8 cellular contexts compared by ENCODE assay signal in the genomic region with DNA sequence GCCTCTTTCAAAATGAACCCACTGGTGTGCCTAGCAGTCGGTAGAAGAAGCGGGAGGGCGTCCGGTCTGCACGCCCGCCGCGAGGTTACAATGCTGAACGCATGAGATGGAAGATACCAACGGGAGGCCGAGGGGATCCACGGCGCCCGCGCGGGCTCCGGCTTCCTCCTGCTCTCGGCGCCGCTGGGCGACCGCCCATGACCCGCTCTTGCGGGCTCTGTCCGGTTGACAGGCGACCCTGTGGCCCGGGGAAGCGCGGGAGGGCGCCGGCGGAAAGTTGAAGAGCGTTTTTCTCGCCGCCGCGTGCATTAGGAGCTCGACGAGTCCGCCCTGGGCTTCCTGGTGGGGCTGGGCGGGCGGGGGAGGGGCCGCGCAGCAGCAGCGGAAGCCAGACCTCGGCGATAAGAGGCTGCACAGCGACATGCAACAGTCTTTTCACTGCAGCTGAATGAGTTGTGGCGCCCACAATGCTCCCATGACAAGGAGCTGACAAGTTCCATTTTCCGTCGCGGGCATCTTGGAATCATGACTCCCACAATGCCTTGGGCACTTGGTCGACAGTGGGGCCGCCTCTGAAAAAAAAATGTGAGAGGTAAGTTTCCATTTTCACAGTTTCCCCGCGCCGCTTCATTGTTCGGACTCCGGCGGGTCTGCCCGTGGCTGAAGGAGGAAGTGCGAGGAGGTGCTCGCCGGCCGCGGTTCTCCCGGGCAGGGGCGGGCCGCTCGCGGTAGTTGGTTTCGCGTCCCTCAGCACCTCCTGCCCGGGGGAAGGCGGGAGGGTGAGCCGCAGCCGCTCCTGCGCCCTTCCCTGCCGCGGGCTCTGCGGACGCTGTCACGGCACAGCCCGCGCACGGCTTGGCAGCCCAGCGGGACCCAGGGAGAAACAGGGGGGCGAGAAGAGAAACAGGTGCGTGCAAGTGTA. TPM values are rescaled to one million over a fixed set of nuclear protein-coding genes. Genes with fewer than 3 reads are reported as not detected.
DNase-seq lines count a peak whose midpoint lies in the region; ATAC-seq and TF ChIP-seq lines count a peak whose summit lies in the region.

A gene with protein sequence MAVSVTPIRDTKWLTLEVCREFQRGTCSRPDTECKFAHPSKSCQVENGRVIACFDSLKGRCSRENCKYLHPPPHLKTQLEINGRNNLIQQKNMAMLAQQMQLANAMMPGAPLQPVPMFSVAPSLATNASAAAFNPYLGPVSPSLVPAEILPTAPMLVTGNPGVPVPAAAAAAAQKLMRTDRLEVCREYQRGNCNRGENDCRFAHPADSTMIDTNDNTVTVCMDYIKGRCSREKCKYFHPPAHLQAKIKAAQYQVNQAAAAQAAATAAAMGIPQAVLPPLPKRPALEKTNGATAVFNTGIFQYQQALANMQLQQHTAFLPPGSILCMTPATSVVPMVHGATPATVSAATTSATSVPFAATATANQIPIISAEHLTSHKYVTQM (plus strand): TSS at position 429 of the 922 bp plus-strand sequence. CDS start 31,265 bp downstream, outside the sequence.

- peaks cover 50% of the 10 kb centered on the region for H3K4me1 ChIP-seq in CD8-positive, alpha-beta T cell (ENCODE audit: insufficient read depth, low read length)
- no peaks in the 10 kb centered on the region for H3K4me1 ChIP-seq in NT2/D1 (ENCODE audit: insufficient read depth, insufficient read length)
- peaks cover 24% of the 10 kb centered on the region for H3K4me1 ChIP-seq in effector memory CD4-positive, alpha-beta T cell (ENCODE audit: control insufficient read depth, insufficient read depth, low read length, poor library complexity, severe bottlenecking)

- peaks cover 61% of the 10 kb centered on the region for H3K4me1 Mint-ChIP-seq in CD8-positive, alpha-beta T cell (ENCODE audit: low read depth)
- H3K4me1 Mint-ChIP-seq in memory B cell, result peaks cover 40% of the 10 kb centered on the region

- peak; percentile 54 for ATAC-seq in CD8-positive, alpha-beta T cell
- ATAC-seq in memory B cell (ENCODE audit: low read depth), result peak; percentile 73

- intact Hi-C loops in CD8-positive, alpha-beta T cell (cut with DNase I, micrococcal nuclease), result loop anchor here (1.0 to 5.0 kb wide), 9 partner anchors 9 to 85 kb away; no protein-coding TSS in a partner anchor

- H3K36me3 ChIP-seq in CD8-positive, alpha-beta T cell (ENCODE audit: insufficient read depth, low read length), result no peaks in the 10 kb centered on the region
- H3K36me3 ChIP-seq in NT2/D1 (ENCODE audit: insufficient read depth, insufficient read length, low read length), result no peaks in the 10 kb centered on the region
- no peaks in the 10 kb centered on the region for H3K36me3 ChIP-seq in effector memory CD4-positive, alpha-beta T cell (ENCODE audit: control insufficient read depth, insufficient read depth, low read length)

- peak within 1 kb of the TSS; percentile 95 for H3K27ac Mint-ChIP-seq in CD8-positive, alpha-beta T cell
- H3K27ac Mint-ChIP-seq in memory B cell, result peak within 1 kb of the TSS; percentile 93

- H3K27me3 ChIP-seq in CD8-positive, alpha-beta T cell (ENCODE audit: insufficient read depth, low read length), result no peaks in the 10 kb centered on the region
- H3K27me3 ChIP-seq in NT2/D1 (ENCODE audit: insufficient read depth, insufficient read length), result peaks cover 33% of the 10 kb centered on the region
- no peaks in the 10 kb centered on the region for H3K27me3 ChIP-seq in effector memory CD4-positive, alpha-beta T cell (replicated peaks; ENCODE audit: control insufficient read depth, insufficient read depth, low read length, poor library complexity, severe bottlenecking)

- H3K9me3 Mint-ChIP-seq in CD8-positive, alpha-beta T cell, result no peaks in the 10 kb centered on the region
- H3K9me3 Mint-ChIP-seq in memory B cell, result peaks cover 1% of the 10 kb centered on the region

- H3K36me3 Mint-ChIP-seq in CD8-positive, alpha-beta T cell, result peaks cover 43% of the 10 kb centered on the region
- H3K36me3 Mint-ChIP-seq in memory B cell, result peaks cover 8% of the 10 kb centered on the region

- POLR2A ChIA-PET in CD8-positive, alpha-beta T cell (lab: Charles Lee), result interaction anchor here (0.7 to 4.3 kb wide), 39 partner anchors 11 to 196 kb away, joined by 3 to 108 read pairs (median 5); no protein-coding TSS in a partner anchor

- no peak for TF ChIP-seq CTCF in CD8-positive, alpha-beta T cell (IDR thresholded peaks at IDR 0.05)
- TF ChIP-seq CTCF in GM20000 (IDR thresholded peaks at IDR 0.05; ENCODE audit: extremely low read depth, missing control alignments), result no peak

- peak within 1 kb of the TSS; percentile 94 for H3K4me3 ChIP-seq in CD8-positive, alpha-beta T cell (ENCODE audit: low read depth, low read length)
- peak within 1 kb of the TSS; percentile 83 for H3K4me3 ChIP-seq in NT2/D1 (ENCODE audit: insufficient read length, low read depth)
- H3K4me3 ChIP-seq in effector memory CD4-positive, alpha-beta T cell (ENCODE audit: insufficient read depth, low read depth, low read length, poor library complexity, severe bottlenecking), result peak within 1 kb of the TSS; percentile 90

- peak within 1 kb of the TSS; percentile 96 for H3K27ac ChIP-seq in CD8-positive, alpha-beta T cell (ENCODE audit: low read depth, low read length)
- H3K27ac ChIP-seq in effector memory CD4-positive, alpha-beta T cell (ENCODE audit: insufficient read depth, low read length, poor library complexity, severe bottlenecking), result peak within 1 kb of the TSS; percentile 98

- DNase-seq in CD8-positive, alpha-beta T cell, result peak; percentile 67 to 90 (median 78)
- DNase-seq in GM20000 (ENCODE audit: low spot score) (peak; percentile 79), HT1080 (ENCODE audit: low read depth) (peak; percentile 87), NT2/D1 (ENCODE audit: low read depth, low spot score) (peak; percentile 43), memory B cell (ENCODE audit: low spot score in 2 of 2) (peak; percentile 72 to 78)
- peak; percentile 66 to 72 (median 69) for DNase-seq in activated CD8-positive, alpha-beta memory T cell treated with anti-CD3 and anti-CD28 coated beads for 48 hours (ENCODE audit: low read depth in 2 of 3, low spot score in 2 of 3)
- DNase-seq in effector memory CD4-positive, alpha-beta T cell, result peak; percentile 77 to 82 (median 78)
- peak; percentile 62 for DNase-seq in stimulated activated CD8-positive, alpha-beta memory T cell treated with anti-CD3 and anti-CD28 coated beads, Interleukin-12 subunit alpha, Interleukin-12 subunit beta, amount 100 ng/mL, for 24 hours (ENCODE audit: extremely low read depth)

- H3K27me3 Mint-ChIP-seq in CD8-positive, alpha-beta T cell (ENCODE audit: low read depth), result no peaks in the 10 kb centered on the region
- no peaks in the 10 kb centered on the region for H3K27me3 Mint-ChIP-seq in memory B cell

- peak within 1 kb of the TSS; percentile 69 for H3K9ac ChIP-seq in NT2/D1 (ENCODE audit: insufficient read length, low read depth)

- H3K4me3 Mint-ChIP-seq in CD8-positive, alpha-beta T cell, result peak within 1 kb of the TSS; percentile 96
- peak within 1 kb of the TSS; percentile 90 for H3K4me3 Mint-ChIP-seq in memory B cell

- no peaks in the 10 kb centered on the region for H3K9me3 ChIP-seq in CD8-positive, alpha-beta T cell (ENCODE audit: low read length)
- peaks cover 10% of the 10 kb centered on the region; the same call in 1 of the 2 replicates for H3K9me3 ChIP-seq in NT2/D1 (ENCODE audit: insufficient read depth, low read length)
- H3K9me3 ChIP-seq in effector memory CD4-positive, alpha-beta T cell (ENCODE audit: control insufficient read depth, low read length), result no peaks in the 10 kb centered on the region

- CTCF ChIA-PET in CD8-positive, alpha-beta T cell (lab: Charles Lee), result interaction anchor here (0.6 to 2.0 kb wide), 9 partner anchors 12 to 175 kb away, joined by 3 to 8 read pairs (median 4); no protein-coding TSS in a partner anchor

RNA-seq across cellular contexts. Expression of the gene that starts here (rescaled TPM):
- 100 to 1,000 TPM; 515 to 529 TPM for total RNA-seq in CD8-positive, alpha-beta T cell
- 209 and 295 TPM in 2 replicates for total RNA-seq in HT1080 (2014; rRNA removed; shearing (Covaris generic))
- 98.5 and 119 TPM in 2 replicates for polyA plus RNA-seq in HT1080 (2015; cell fraction: cytosol; rRNA removed)
- 115 and 116 TPM in 2 replicates for polyA plus RNA-seq in HT1080 (2015; cell fraction: nucleus; rRNA removed)

Comparison
In these comparisons a context has a peak if more than half of its experiments do, and no peak if none do; other contexts are left out.
1. Peak in every context shown above with its lines: DNase-seq, ATAC-seq, H3K4me3 ChIP-seq and H3K27ac ChIP-seq.